19 cellular contexts compared by ENCODE assay signal in the genomic region with DNA sequence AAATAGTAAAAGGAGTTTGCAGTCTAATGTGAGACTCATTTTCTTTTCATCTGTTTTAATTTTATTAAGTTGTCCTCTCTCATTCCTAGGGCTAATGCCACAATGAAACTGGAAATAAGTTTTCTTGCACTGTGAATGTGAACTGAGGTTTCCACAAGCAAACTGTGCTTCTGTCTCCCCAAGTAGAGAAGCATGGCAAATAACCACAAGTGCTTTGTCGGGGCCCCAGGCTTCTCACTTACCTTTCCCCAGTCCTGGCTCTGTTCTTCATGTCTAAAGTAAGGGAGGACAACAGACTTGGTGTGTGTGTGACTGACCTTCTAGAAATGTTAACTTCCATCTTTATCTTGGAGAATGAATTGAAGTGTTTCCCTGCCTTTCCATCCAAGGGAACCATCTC.
DNase-seq lines count a peak whose midpoint lies in the region; ATAC-seq, FAIRE-seq and TF ChIP-seq lines count a peak whose summit lies in the region.
"Had no signal": no experiment of that assay in that cellular context is flagged by ENCODE, and none has a peak within 500 bp of the region (broad histone marks: within the 10 kb centered on the region; RNA-seq: fewer than 3 reads in every experiment).

No MANE protein-coding gene starts in this region.

- peaks cover 69% of the 10 kb centered on the region for H3K4me1 Mint-ChIP-seq in brain

- FAIRE-seq in GM18507 (lab: Jason Lieb, UNC) = peak; percentile 60
- no peak for FAIRE-seq in RCC 7860 (lab: Jason Lieb, UNC)
- FAIRE-seq: D721Med had no signal

- TF ChIP-seq CTCF in brain (conservative IDR thresholded peaks at IDR 0.05) = no peak

- ATAC-seq in GM21825 (IDR thresholded peaks at IDR 0.05; ENCODE audit: unreplicated experiment) = no peak
- ATAC-seq: Panc1, sciatic nerve had no signal

- H3K27me3 Mint-ChIP-seq in brain = no peaks in the 10 kb centered on the region

- H3K27ac Mint-ChIP-seq in brain = peak overlapping the region in 4 of 5 experiments; percentile 16 to 52 (median 34)

- H3K4me3 Mint-ChIP-seq in brain = no peak overlapping the region
- H3K4me3 Mint-ChIP-seq: activated T-helper 1 cell treated with anti-CD3 and anti-CD28 coated beads, Interleukin-12 subunit alpha, Interleukin-12 subunit beta, Interleukin-2, Interleukin-4 antibody, amounts not matched to agents 30 ng/mL and 10 ng/mL and 1 ng/mL, durations not matched to agents 14 hours and 24 hours and 36 hours had no signal

- H3K36me3 Mint-ChIP-seq in brain = peaks cover 26% of the 10 kb centered on the region

- H3K9me3 Mint-ChIP-seq in brain = no peaks in the 10 kb centered on the region
- H3K9me3 Mint-ChIP-seq: activated T-helper 1 cell treated with anti-CD3 and anti-CD28 coated beads, Interleukin-12 subunit alpha, Interleukin-12 subunit beta, Interleukin-2, Interleukin-4 antibody, amounts not matched to agents 30 ng/mL and 10 ng/mL and 1 ng/mL, durations not matched to agents 14 hours and 24 hours and 36 hours had no signal

- peak overlapping the region in 11 of 21 experiments; percentile 4 to 78 (median 60) for H3K27ac ChIP-seq in skin epidermis

- DNase-seq in NCI-H1417 (lab: John Stamatoyannopoulos, UW) (peak in 2 of 3 experiments; percentile 27 to 33), NCI-H1417 treated with DMSO at 0.1 percent for 48 hours (lab: John Stamatoyannopoulos, UW) (no peak), GM18507 (ENCODE audit: extremely low spot score, insufficient read length, low read depth) (no peak), RCC 7860 (ENCODE audit: low spot score) (no peak), T-helper 1 cell (no peak)
- DNase-seq: 8988T; activated CD4-positive, alpha-beta T cell treated with anti-CD3 and anti-CD28 coated beads, Interleukin-2, amount 50 U/mL, for 4 hours; cerebellar nuclear complex; foreskin fibroblast; GOT3; NCI-H526; nucleus accumbens had no signal

- no peak overlapping the region for H3K4me3 ChIP-seq in skin epidermis

Comparison
In these comparisons a context has a peak if more than half of its experiments do, and no peak if none do; other contexts are left out.
1. DNase-seq: peak in NCI-H1417 (2 of 3); none in NCI-H1417 treated with DMSO at 0.1 percent for 48 hours (single experiment), GM18507 (single experiment), RCC 7860 (single experiment) and T-helper 1 cell (0 of 5).